ENCODE assay signal across 8 cellular contexts in genomic region chr18:2654828-2655152, GRCh38. TPM values are rescaled to one million over a fixed set of nuclear protein-coding genes. Genes with fewer than 3 reads are reported as not detected.
DNase-seq lines count a peak whose midpoint lies in the region; ATAC-seq and TF ChIP-seq lines count a peak whose summit lies in the region.

No MANE protein-coding gene starts in this region.

- peaks cover 41% of the 10 kb centered on the region for H4K20me1 ChIP-seq in BLaER1

- H3K4me3 ChIP-seq in BLaER1: peak overlapping the region; percentile 83
- H3K4me3 ChIP-seq in RWPE2 (ENCODE audit: severe bottlenecking): peak overlapping the region; percentile 81
- H3K4me3 ChIP-seq in endocrine pancreas (ENCODE audit: control insufficient read depth, insufficient read depth, low read length): peak overlapping the region; percentile 48

- H3K36me3 ChIP-seq in BLaER1: peaks cover 7% of the 10 kb centered on the region; the same call in 1 of the 2 replicates
- H3K36me3 ChIP-seq in RWPE2 (ENCODE audit: low read depth): peaks cover 15% of the 10 kb centered on the region
- H3K36me3 ChIP-seq in endocrine pancreas (ENCODE audit: control insufficient read depth, insufficient read depth, low read length): no peaks in the 10 kb centered on the region

- peak overlapping the region; percentile 95 for H3K27ac ChIP-seq in BLaER1
- H3K27ac ChIP-seq in RWPE2 (ENCODE audit: poor library complexity, severe bottlenecking): peak overlapping the region; percentile 71

- H3K4me3 Mint-ChIP-seq in naive thymus-derived CD8-positive, alpha-beta T cell: peak overlapping the region; percentile 83 to 99 (median 94)

- peak overlapping the region; percentile 75 for H3K4me2 ChIP-seq in BLaER1

- POLR2A ChIA-PET in naive thymus-derived CD8-positive, alpha-beta T cell (lab: Charles Lee): interaction anchor here (0.6 to 12.0 kb wide), 24 partner anchors 12 to 120 kb away, joined by 3 to 511 read pairs (median 9); partner anchors contain the start of genes METTL4 and NDC80

- TF ChIP-seq CTCF in GM20000 (IDR thresholded peaks at IDR 0.05; ENCODE audit: extremely low read depth, missing control alignments): no peak
- no peak for TF ChIP-seq CTCF in RWPE2 (IDR thresholded peaks at IDR 0.05; ENCODE audit: poor library complexity, severe bottlenecking)

- no peaks in the 10 kb centered on the region for H3K9me3 Mint-ChIP-seq in naive thymus-derived CD8-positive, alpha-beta T cell

- peaks cover 3 to 9% (median 6%) of the 10 kb centered on the region in 3 donors for H3K36me3 Mint-ChIP-seq in naive thymus-derived CD8-positive, alpha-beta T cell

- peak overlapping the region; percentile 96 for H3K9ac ChIP-seq in BLaER1
- H3K9ac ChIP-seq in endocrine pancreas (ENCODE audit: control insufficient read depth, insufficient read depth, low read length): peak overlapping the region; percentile 79

- DNase-seq in GM20000 (ENCODE audit: low spot score): peak; percentile 68
- no peak for DNase-seq in RWPE2 (ENCODE audit: low spot score)
- peak in 7 of 10 donors; percentile 72 to 92 (median 91) for DNase-seq in naive thymus-derived CD8-positive, alpha-beta T cell
- no peak for DNase-seq in ureter (ENCODE audit: low spot score)
- no peak for DNase-seq in stimulated activated CD4-positive, alpha-beta T cell treated with anti-CD3 and anti-CD28 coated beads, Interleukin-15, amount 100 ng/mL, for 24 hours

- H3K27me3 ChIP-seq in BLaER1 (no peaks in the 10 kb centered on the region), RWPE2 (ENCODE audit: insufficient read depth, poor library complexity, severe bottlenecking) (no peaks in the 10 kb centered on the region), endocrine pancreas (ENCODE audit: control insufficient read depth, insufficient read depth, low read length) (no peaks in the 10 kb centered on the region)

- peaks cover 8 to 59% (median 41%) of the 10 kb centered on the region in 4 donors for H3K4me1 Mint-ChIP-seq in naive thymus-derived CD8-positive, alpha-beta T cell

- no peaks in the 10 kb centered on the region for H3K27me3 Mint-ChIP-seq in naive thymus-derived CD8-positive, alpha-beta T cell

- H3K4me1 ChIP-seq in BLaER1 (peaks cover 26% of the 10 kb centered on the region), RWPE2 (ENCODE audit: insufficient read depth, poor library complexity, severe bottlenecking) (peaks cover 26% of the 10 kb centered on the region), endocrine pancreas (ENCODE audit: control insufficient read depth, insufficient read depth, low read length) (peaks cover 16% of the 10 kb centered on the region)

- peak overlapping the region; percentile 88 to 99 (median 98) for H3K27ac Mint-ChIP-seq in naive thymus-derived CD8-positive, alpha-beta T cell

- no peak for ATAC-seq in RWPE2 (ENCODE audit: low read depth)
- ATAC-seq in naive thymus-derived CD8-positive, alpha-beta T cell: peak; percentile 44 to 61
- ATAC-seq in GM21528 (IDR thresholded peaks at IDR 0.05; ENCODE audit: low FRiP score, unreplicated experiment): no peak

- H3K9me3 ChIP-seq in BLaER1 (peaks cover under 1% of the 10 kb centered on the region; the same call in 1 of the 2 replicates), RWPE2 (ENCODE audit: severe bottlenecking) (no peaks in the 10 kb centered on the region), endocrine pancreas (ENCODE audit: control insufficient read depth, low read length) (no peaks in the 10 kb centered on the region)

RNA-seq across cellular contexts. Expression of gene SMCHD1, which starts 0.7 kb away (rescaled TPM):
- total RNA-seq in naive thymus-derived CD8-positive, alpha-beta T cell: 100 to 1,000 TPM; 208 to 215 TPM
- polyA plus RNA-seq in naive thymus-derived CD8-positive, alpha-beta T cell: 10 to 100 TPM; 27.7 to 33.7 (median 29.4) TPM
- 83.8 TPM for total RNA-seq in ureter

Comparison
In these comparisons a context has a peak if more than half of its experiments do, and no peak if none do; other contexts are left out.
1. DNase-seq: peak in GM20000 (single experiment) and naive thymus-derived CD8-positive, alpha-beta T cell (7 of 10); none in RWPE2 (single experiment), ureter (single experiment) and stimulated activated CD4-positive, alpha-beta T cell treated with anti-CD3 and anti-CD28 coated beads, Interleukin-15, amount 100 ng/mL, for 24 hours (single experiment).
2. ATAC-seq: peak in naive thymus-derived CD8-positive, alpha-beta T cell (2 of 2); none in RWPE2 (single experiment) and GM21528 (single experiment).
3. Peak in every context shown above with its lines, with median percentiles within 50 percentile points of each other: H3K4me3 ChIP-seq.